ENCODE assay signal across 2 cellular contexts in genomic region chr11:405323-405975, GRCh38.
TF ChIP-seq lines count a peak whose summit lies in the region.

No MANE protein-coding gene starts in this region.

TF ChIP-seq in SK-N-SH, 30 proteins besides CTCF, POLR2A, EP300 and RAD21 (continued from another document):
- TF ChIP-seq GABPA (IDR thresholded peaks at IDR 0.05; ENCODE audit: low read depth), result no peak
- TF ChIP-seq YY1 (IDR thresholded peaks at IDR 0.05; ENCODE audit: low read depth), result no peak
- no peak for TF ChIP-seq JUND (IDR thresholded peaks at IDR 0.05)
- TF ChIP-seq FOSL2 (IDR thresholded peaks at IDR 0.05; ENCODE audit: borderline replicate concordance, low read depth), result no peak

TF ChIP-seq in SK-N-SH treated with all-trans-retinoic acid at 6 μM for 48 hours, 23 proteins besides CTCF, POLR2A, EP300 and RAD21 (continued from another document):
- no peak for TF ChIP-seq CREB5 (CRISPR knock-in tag; IDR thresholded peaks at IDR 0.05; ENCODE audit: low read depth)
- TF ChIP-seq RARB (CRISPR knock-in tag; IDR thresholded peaks at IDR 0.05), result no peak
- no peak for TF ChIP-seq ZFP3 (CRISPR knock-in tag; IDR thresholded peaks at IDR 0.05)
- TF ChIP-seq, protein P1, sequence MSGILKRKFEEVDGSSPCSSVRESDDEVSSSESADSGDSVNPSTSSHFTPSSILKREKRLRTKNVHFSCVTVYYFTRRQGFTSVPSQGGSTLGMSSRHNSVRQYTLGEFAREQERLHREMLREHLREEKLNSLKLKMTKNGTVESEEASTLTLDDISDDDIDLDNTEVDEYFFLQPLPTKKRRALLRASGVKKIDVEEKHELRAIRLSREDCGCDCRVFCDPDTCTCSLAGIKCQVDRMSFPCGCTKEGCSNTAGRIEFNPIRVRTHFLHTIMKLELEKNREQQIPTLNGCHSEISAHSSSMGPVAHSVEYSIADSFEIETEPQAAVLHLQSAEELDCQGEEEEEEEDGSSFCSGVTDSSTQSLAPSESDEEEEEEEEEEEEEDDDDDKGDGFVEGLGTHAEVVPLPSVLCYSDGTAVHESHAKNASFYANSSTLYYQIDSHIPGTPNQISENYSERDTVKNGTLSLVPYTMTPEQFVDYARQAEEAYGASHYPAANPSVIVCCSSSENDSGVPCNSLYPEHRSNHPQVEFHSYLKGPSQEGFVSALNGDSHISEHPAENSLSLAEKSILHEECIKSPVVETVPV (CRISPR knock-in tag; IDR thresholded peaks at IDR 0.05), result no peak
- TF ChIP-seq ZNF8 (CRISPR knock-in tag; IDR thresholded peaks at IDR 0.05), result no peak
- TF ChIP-seq ZNF565 (CRISPR knock-in tag; conservative IDR thresholded peaks at IDR 0.05; ENCODE audit: low read depth), result no peak
- TF ChIP-seq GLIS3 (CRISPR knock-in tag; IDR thresholded peaks at IDR 0.05), result no peak
- no peak for TF ChIP-seq ZNF70 (CRISPR knock-in tag; IDR thresholded peaks at IDR 0.05)
